In the genomic region with DNA sequence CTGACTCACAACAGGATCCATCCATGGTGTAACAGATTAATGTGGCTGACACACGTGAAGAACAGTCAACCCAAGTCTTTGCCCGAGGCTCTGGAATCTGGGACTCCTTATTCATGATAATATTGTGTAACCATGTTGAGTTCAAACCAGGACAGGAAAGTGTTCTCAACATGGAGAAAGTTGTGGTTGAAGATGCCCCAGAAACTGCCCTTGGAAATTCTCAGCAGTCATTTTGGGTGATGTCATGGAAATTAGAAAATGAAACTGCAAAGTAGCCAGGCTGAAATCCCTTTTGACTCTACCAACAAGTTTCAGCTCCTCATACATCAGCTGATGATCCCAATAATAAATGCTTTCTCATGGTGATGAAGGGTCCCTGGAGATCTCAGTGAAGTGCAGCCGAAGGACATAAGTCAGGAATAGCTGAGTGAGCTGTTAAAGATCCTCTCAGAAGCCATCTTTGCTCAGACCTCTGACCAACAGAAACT, we compare ENCODE assay signal across 10 cellular contexts.
DNase-seq lines count a peak whose midpoint lies in the region; ATAC-seq lines count a peak whose summit lies in the region.
"Had no signal": no experiment of that assay in that cellular context is flagged by ENCODE, and none has a peak within 500 bp of the region (broad histone marks: within the 10 kb centered on the region; RNA-seq: fewer than 3 reads in every experiment).

No MANE protein-coding gene starts in this region.

- H3K36me3 ChIP-seq in BLaER1 treated with 17β-estradiol and CSF1 and Interleukin-3, amounts not matched to agents 10 nM and 100 nM = no peaks in the 10 kb centered on the region

- intact Hi-C loops in sciatic nerve (cut with DNase I) = no loop called here

- H4K20me1 ChIP-seq in BLaER1 treated with 17β-estradiol and CSF1 and Interleukin-3, amounts not matched to agents 10 nM and 100 nM = no peaks in the 10 kb centered on the region

- H3K27me3 ChIP-seq in BLaER1 treated with 17β-estradiol and CSF1 and Interleukin-3, amounts not matched to agents 10 nM and 100 nM = no peaks in the 10 kb centered on the region
- H3K27me3 ChIP-seq: dorsolateral prefrontal cortex had no signal

- peak overlapping the region in 2 of 11 experiments; percentile 0 to 13; a peak in 1 of 22 replicates for H3K27ac ChIP-seq in BLaER1 treated with 17β-estradiol and CSF1 and Interleukin-3, amounts not matched to agents 10 nM and 100 nM

- H3K9me3 ChIP-seq in BLaER1 treated with 17β-estradiol and CSF1 and Interleukin-3, amounts not matched to agents 10 nM and 100 nM (replicated peaks in 1 of 11) = peaks cover 0 to under 1% (median 0%) of the 10 kb centered on the region in 11 experiments; a peak in 2 of 22 replicates

- ATAC-seq in sciatic nerve (peak; percentile 80), GM21360 (IDR thresholded peaks at IDR 0.05; ENCODE audit: unreplicated experiment) (no peak)

- peak overlapping the region in 10 of 11 experiments; percentile 1 to 44 (median 23); a peak in 12 of 22 replicates for H3K4me2 ChIP-seq in BLaER1 treated with 17β-estradiol and CSF1 and Interleukin-3, amounts not matched to agents 10 nM and 100 nM

- H3K9ac ChIP-seq in BLaER1 treated with 17β-estradiol and CSF1 and Interleukin-3, amounts not matched to agents 10 nM and 100 nM = no peak overlapping the region

- peaks cover 0 to 11% (median 8%) of the 10 kb centered on the region in 10 experiments; a peak in 13 of 20 replicates for H3K4me1 ChIP-seq in BLaER1 treated with 17β-estradiol and CSF1 and Interleukin-3, amounts not matched to agents 10 nM and 100 nM

- no peak overlapping the region for H3K4me3 ChIP-seq in BLaER1 treated with 17β-estradiol and CSF1 and Interleukin-3, amounts not matched to agents 10 nM and 100 nM
- H3K4me3 ChIP-seq: dorsolateral prefrontal cortex had no signal

- DNase-seq in RPMI7951 (ENCODE audit: low read depth) (peak; percentile 99), fibroblast of gingiva (ENCODE audit: low read depth) (peak; percentile 94), sciatic nerve (ENCODE audit: low spot score) (no peak), NCI-H2107 (lab: John Stamatoyannopoulos, UW) (no peak), globus pallidus (ENCODE audit: low spot score) (no peak), NOMO-1 (lab: John Stamatoyannopoulos, UW; ENCODE audit: unreplicated experiment in 2 of 2) (no peak)
- DNase-seq: DMS153, dorsolateral prefrontal cortex had no signal

Comparison
In these comparisons a context has a peak if more than half of its experiments do, and no peak if none do; other contexts are left out.
1. DNase-seq: peak in RPMI7951 (single experiment) and fibroblast of gingiva (single experiment); none in sciatic nerve (single experiment), NCI-H2107 (single experiment), globus pallidus (single experiment) and NOMO-1 (0 of 2).